8 cellular contexts compared by ENCODE assay signal in the genomic region with DNA sequence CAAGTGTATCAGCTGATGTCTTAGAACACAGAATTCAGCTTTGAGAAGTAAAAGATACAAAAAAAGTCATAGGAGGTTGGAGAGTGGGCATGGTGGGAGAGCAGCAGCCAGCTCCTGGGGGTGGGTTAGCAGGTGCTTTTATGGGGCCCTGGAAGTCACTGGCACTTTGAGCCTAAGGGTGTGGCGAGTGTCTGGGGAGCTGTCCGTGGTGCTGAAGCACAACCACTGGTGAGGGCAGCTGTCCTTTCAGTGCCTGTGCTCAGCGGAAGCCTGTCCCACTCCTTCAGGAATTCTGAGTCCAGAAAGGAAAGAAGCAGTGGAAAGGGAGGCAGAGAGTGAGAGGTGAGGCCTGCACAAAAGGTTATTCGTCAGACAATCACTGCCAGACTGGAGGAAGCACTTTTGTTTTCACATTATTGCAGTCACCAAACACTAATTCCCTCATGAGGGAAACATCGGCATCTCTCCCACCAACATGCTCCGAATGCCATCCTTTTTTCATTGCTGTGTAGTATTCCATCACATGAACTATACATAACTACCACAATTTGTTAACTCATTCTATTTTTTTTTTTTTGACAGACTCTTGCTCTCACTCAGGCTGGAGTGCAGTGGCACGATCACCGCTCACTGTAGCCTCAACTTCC. TPM values are rescaled to one million over a fixed set of nuclear protein-coding genes. Genes with fewer than 3 reads are reported as not detected.
A peak's percentile ranks its signal among the peaks of the same experiment; 100 is the strongest.
DNase-seq lines count a peak whose midpoint lies in the region; ATAC-seq and TF ChIP-seq lines count a peak whose summit lies in the region.

No MANE protein-coding gene starts in this region.

- peaks cover 41% of the 10 kb centered on the region for H3K27me3 Mint-ChIP-seq in activated T-helper 17 cell treated with anti-CD3 and anti-CD28 coated beads, Interleukin-2, amount 50 U/mL, for 72 hours
- peaks cover 32% of the 10 kb centered on the region for H3K27me3 Mint-ChIP-seq in osteocyte (ENCODE audit: unreplicated experiment)

- no peak for TF ChIP-seq CTCF in osteocyte (IDR thresholded peaks at IDR 0.05)

- H3K9me3 Mint-ChIP-seq in activated T-helper 17 cell treated with anti-CD3 and anti-CD28 coated beads, Interleukin-2, amount 50 U/mL, for 72 hours: peaks cover 5% of the 10 kb centered on the region
- H3K9me3 Mint-ChIP-seq in osteocyte (ENCODE audit: unreplicated experiment): no peaks in the 10 kb centered on the region

- no peak overlapping the region for H3K27ac Mint-ChIP-seq in activated T-helper 17 cell treated with anti-CD3 and anti-CD28 coated beads, Interleukin-2, amount 50 U/mL, for 72 hours
- H3K27ac Mint-ChIP-seq in osteocyte (ENCODE audit: unreplicated experiment): no peak overlapping the region

- H3K4me1 Mint-ChIP-seq in activated T-helper 17 cell treated with anti-CD3 and anti-CD28 coated beads, Interleukin-2, amount 50 U/mL, for 72 hours: no peaks in the 10 kb centered on the region
- H3K4me1 Mint-ChIP-seq in osteocyte (ENCODE audit: unreplicated experiment): no peaks in the 10 kb centered on the region

- intact Hi-C loops in left cardiac atrium (cut with DNase I): no loop called here

- no peaks in the 10 kb centered on the region for H3K36me3 Mint-ChIP-seq in activated T-helper 17 cell treated with anti-CD3 and anti-CD28 coated beads, Interleukin-2, amount 50 U/mL, for 72 hours (ENCODE audit: low read depth)
- no peaks in the 10 kb centered on the region for H3K36me3 Mint-ChIP-seq in osteocyte (ENCODE audit: unreplicated experiment)

- DNase-seq in EH (ENCODE audit: low read depth) (peak; percentile 60), NCI-H460 (ENCODE audit: extremely low read depth, low read depth) (peak; percentile 53), left cardiac atrium (peak; percentile 61), NCI-H2227 treated with DMSO at 0.1 percent for 48 hours (lab: John Stamatoyannopoulos, UW) (no peak), osteocyte (ENCODE audit: extremely low spot score, unreplicated experiment) (no peak)
- peak; percentile 21 to 35 (median 30) for DNase-seq in stimulated activated CD4-positive, alpha-beta T cell treated with anti-CD3 and anti-CD28 coated beads, Interleukin-1b, Interleukin-23, amount 100 ng/mL, for 24 hours (ENCODE audit: low read depth in 4 of 4, low spot score in 1 of 4)

- H3K4me3 Mint-ChIP-seq in activated T-helper 17 cell treated with anti-CD3 and anti-CD28 coated beads, Interleukin-2, amount 50 U/mL, for 72 hours: no peak overlapping the region
- no peak overlapping the region for H3K4me3 Mint-ChIP-seq in osteocyte (ENCODE audit: unreplicated experiment)

- peak; percentile 35 for ATAC-seq in activated T-helper 17 cell treated with anti-CD3 and anti-CD28 coated beads, Interleukin-2, amount 50 U/mL, for 72 hours (replicated peaks)
- peak; percentile 44 to 61 for ATAC-seq in left cardiac atrium
- no peak for ATAC-seq in GM19023 (IDR thresholded peaks at IDR 0.05; ENCODE audit: unreplicated experiment)

RNA-seq across cellular contexts. Expression of gene RAPGEF1, which starts 59.4 kb away (rescaled TPM):
- 27.7 and 28.7 TPM in 2 replicates for total RNA-seq in NCI-H460 (2014; rRNA removed; shearing (Covaris generic))
- 15.5 and 32.5 TPM in 2 replicates for polyA plus RNA-seq in NCI-H460 (2014; cell fraction: nucleus; rRNA removed)
- 100 to 1,000 TPM; 147 to 167 TPM for total RNA-seq in activated T-helper 17 cell treated with anti-CD3 and anti-CD28 coated beads, Interleukin-2, amount 50 U/mL, for 72 hours
- 100 to 1,000 TPM; 108 to 109 TPM for total RNA-seq in left cardiac atrium
- 94.3 TPM in 2 replicates for total RNA-seq in osteocyte

Comparison
In these comparisons a context has a peak if more than half of its experiments do, and no peak if none do; other contexts are left out.
1. DNase-seq: peak in EH (single experiment), NCI-H460 (single experiment), left cardiac atrium (single experiment) and stimulated activated CD4-positive, alpha-beta T cell treated with anti-CD3 and anti-CD28 coated beads, Interleukin-1b, Interleukin-23, amount 100 ng/mL, for 24 hours (4 of 4); none in NCI-H2227 treated with DMSO at 0.1 percent for 48 hours (single experiment) and osteocyte (single experiment).